Comparison of ENCODE assay signal across 1 cellular context in genomic region chr6:130202782-130203181, GRCh38.
TF ChIP-seq lines count a peak whose summit lies in the region.

No MANE protein-coding gene starts in this region.

TF ChIP-seq in K562, 482 proteins besides CTCF, POLR2A, EP300 and RAD21 (continued from another document and continues in another):
- no peak for TF ChIP-seq PATZ1 (CRISPR knock-in tag; IDR thresholded peaks at IDR 0.05; ENCODE audit: borderline replicate concordance)
- TF ChIP-seq U2AF2 (optimal IDR thresholded peaks at IDR 0.05; ENCODE audit: low read depth, low read length) = no peak
- no peak for TF ChIP-seq LARP7 (IDR thresholded peaks at IDR 0.05)
- peak; percentile 52 for TF ChIP-seq ZFX (CRISPR knock-in tag; IDR thresholded peaks at IDR 0.05)
- no peak for TF ChIP-seq SMAD4 (CRISPR knock-in tag; conservative IDR thresholded peaks at IDR 0.05)
- no peak for TF ChIP-seq SNIP1 (IDR thresholded peaks at IDR 0.05; ENCODE audit: low read depth)
- no peak for TF ChIP-seq IRF1 (CRISPR knock-in tag; IDR thresholded peaks at IDR 0.05; ENCODE audit: borderline replicate concordance)
- no peak for TF ChIP-seq TRIM24 (IDR thresholded peaks at IDR 0.05)
- no peak for TF ChIP-seq NFRKB (IDR thresholded peaks at IDR 0.05; ENCODE audit: low read depth)
- TF ChIP-seq FOXA3 (CRISPR knock-in tag; conservative IDR thresholded peaks at IDR 0.05 in 1 of 2, IDR thresholded peaks at IDR 0.05 in 1 of 2) = no peak
- TF ChIP-seq RBM17 (IDR thresholded peaks at IDR 0.05; ENCODE audit: borderline replicate concordance, low read depth, low read length) = no peak
- no peak for TF ChIP-seq ZNF764 (CRISPR knock-in tag; IDR thresholded peaks at IDR 0.05; ENCODE audit: low read depth)
- TF ChIP-seq TCF3 (CRISPR knock-in tag; IDR thresholded peaks at IDR 0.05) = peak; percentile 74
- peak; percentile 46; the same call in 1 of the 2 replicates for TF ChIP-seq SOX6 (IDR thresholded peaks at IDR 0.05)
- TF ChIP-seq, protein P1, sequence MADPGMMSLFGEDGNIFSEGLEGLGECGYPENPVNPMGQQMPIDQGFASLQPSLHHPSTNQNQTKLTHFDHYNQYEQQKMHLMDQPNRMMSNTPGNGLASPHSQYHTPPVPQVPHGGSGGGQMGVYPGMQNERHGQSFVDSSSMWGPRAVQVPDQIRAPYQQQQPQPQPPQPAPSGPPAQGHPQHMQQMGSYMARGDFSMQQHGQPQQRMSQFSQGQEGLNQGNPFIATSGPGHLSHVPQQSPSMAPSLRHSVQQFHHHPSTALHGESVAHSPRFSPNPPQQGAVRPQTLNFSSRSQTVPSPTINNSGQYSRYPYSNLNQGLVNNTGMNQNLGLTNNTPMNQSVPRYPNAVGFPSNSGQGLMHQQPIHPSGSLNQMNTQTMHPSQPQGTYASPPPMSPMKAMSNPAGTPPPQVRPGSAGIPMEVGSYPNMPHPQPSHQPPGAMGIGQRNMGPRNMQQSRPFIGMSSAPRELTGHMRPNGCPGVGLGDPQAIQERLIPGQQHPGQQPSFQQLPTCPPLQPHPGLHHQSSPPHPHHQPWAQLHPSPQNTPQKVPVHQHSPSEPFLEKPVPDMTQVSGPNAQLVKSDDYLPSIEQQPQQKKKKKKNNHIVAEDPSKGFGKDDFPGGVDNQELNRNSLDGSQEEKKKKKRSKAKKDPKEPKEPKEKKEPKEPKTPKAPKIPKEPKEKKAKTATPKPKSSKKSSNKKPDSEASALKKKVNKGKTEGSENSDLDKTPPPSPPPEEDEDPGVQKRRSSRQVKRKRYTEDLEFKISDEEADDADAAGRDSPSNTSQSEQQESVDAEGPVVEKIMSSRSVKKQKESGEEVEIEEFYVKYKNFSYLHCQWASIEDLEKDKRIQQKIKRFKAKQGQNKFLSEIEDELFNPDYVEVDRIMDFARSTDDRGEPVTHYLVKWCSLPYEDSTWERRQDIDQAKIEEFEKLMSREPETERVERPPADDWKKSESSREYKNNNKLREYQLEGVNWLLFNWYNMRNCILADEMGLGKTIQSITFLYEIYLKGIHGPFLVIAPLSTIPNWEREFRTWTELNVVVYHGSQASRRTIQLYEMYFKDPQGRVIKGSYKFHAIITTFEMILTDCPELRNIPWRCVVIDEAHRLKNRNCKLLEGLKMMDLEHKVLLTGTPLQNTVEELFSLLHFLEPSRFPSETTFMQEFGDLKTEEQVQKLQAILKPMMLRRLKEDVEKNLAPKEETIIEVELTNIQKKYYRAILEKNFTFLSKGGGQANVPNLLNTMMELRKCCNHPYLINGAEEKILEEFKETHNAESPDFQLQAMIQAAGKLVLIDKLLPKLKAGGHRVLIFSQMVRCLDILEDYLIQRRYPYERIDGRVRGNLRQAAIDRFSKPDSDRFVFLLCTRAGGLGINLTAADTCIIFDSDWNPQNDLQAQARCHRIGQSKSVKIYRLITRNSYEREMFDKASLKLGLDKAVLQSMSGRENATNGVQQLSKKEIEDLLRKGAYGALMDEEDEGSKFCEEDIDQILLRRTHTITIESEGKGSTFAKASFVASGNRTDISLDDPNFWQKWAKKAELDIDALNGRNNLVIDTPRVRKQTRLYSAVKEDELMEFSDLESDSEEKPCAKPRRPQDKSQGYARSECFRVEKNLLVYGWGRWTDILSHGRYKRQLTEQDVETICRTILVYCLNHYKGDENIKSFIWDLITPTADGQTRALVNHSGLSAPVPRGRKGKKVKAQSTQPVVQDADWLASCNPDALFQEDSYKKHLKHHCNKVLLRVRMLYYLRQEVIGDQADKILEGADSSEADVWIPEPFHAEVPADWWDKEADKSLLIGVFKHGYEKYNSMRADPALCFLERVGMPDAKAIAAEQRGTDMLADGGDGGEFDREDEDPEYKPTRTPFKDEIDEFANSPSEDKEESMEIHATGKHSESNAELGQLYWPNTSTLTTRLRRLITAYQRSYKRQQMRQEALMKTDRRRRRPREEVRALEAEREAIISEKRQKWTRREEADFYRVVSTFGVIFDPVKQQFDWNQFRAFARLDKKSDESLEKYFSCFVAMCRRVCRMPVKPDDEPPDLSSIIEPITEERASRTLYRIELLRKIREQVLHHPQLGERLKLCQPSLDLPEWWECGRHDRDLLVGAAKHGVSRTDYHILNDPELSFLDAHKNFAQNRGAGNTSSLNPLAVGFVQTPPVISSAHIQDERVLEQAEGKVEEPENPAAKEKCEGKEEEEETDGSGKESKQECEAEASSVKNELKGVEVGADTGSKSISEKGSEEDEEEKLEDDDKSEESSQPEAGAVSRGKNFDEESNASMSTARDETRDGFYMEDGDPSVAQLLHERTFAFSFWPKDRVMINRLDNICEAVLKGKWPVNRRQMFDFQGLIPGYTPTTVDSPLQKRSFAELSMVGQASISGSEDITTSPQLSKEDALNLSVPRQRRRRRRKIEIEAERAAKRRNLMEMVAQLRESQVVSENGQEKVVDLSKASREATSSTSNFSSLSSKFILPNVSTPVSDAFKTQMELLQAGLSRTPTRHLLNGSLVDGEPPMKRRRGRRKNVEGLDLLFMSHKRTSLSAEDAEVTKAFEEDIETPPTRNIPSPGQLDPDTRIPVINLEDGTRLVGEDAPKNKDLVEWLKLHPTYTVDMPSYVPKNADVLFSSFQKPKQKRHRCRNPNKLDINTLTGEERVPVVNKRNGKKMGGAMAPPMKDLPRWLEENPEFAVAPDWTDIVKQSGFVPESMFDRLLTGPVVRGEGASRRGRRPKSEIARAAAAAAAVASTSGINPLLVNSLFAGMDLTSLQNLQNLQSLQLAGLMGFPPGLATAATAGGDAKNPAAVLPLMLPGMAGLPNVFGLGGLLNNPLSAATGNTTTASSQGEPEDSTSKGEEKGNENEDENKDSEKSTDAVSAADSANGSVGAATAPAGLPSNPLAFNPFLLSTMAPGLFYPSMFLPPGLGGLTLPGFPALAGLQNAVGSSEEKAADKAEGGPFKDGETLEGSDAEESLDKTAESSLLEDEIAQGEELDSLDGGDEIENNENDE (IDR thresholded peaks at IDR 0.05; ENCODE audit: low read depth, low read length) = no peak
- TF ChIP-seq TAL1 (IDR thresholded peaks at IDR 0.05) = peak; percentile 57
- TF ChIP-seq, protein P2, sequence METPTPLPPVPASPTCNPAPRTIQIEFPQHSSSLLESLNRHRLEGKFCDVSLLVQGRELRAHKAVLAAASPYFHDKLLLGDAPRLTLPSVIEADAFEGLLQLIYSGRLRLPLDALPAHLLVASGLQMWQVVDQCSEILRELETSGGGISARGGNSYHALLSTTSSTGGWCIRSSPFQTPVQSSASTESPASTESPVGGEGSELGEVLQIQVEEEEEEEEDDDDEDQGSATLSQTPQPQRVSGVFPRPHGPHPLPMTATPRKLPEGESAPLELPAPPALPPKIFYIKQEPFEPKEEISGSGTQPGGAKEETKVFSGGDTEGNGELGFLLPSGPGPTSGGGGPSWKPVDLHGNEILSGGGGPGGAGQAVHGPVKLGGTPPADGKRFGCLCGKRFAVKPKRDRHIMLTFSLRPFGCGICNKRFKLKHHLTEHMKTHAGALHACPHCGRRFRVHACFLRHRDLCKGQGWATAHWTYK (CRISPR knock-in tag; IDR thresholded peaks at IDR 0.05) = no peak
- TF ChIP-seq DPF2 (IDR thresholded peaks at IDR 0.05) = peak; percentile 73
- no peak for TF ChIP-seq TAF1 (IDR thresholded peaks at IDR 0.05; ENCODE audit: control insufficient read depth, extremely low read depth, insufficient read depth, low read length, severe bottlenecking)
- TF ChIP-seq RBM25 (IDR thresholded peaks at IDR 0.05; ENCODE audit: low read depth, low read length, severe bottlenecking) = no peak
- TF ChIP-seq STAT5A (IDR thresholded peaks at IDR 0.05; ENCODE audit: borderline replicate concordance, low read length) = 0 out of 2 replicates have a peak, but pooled peaks have one; percentile 18
- TF ChIP-seq RCOR1 (IDR thresholded peaks at IDR 0.05; ENCODE audit: borderline replicate concordance in 1 of 2, low read depth in 2 of 2, low read length in 2 of 2) = no peak
- TF ChIP-seq ETV5 (CRISPR knock-in tag; IDR thresholded peaks at IDR 0.05; ENCODE audit: low read depth) = no peak
- TF ChIP-seq, protein P3, sequence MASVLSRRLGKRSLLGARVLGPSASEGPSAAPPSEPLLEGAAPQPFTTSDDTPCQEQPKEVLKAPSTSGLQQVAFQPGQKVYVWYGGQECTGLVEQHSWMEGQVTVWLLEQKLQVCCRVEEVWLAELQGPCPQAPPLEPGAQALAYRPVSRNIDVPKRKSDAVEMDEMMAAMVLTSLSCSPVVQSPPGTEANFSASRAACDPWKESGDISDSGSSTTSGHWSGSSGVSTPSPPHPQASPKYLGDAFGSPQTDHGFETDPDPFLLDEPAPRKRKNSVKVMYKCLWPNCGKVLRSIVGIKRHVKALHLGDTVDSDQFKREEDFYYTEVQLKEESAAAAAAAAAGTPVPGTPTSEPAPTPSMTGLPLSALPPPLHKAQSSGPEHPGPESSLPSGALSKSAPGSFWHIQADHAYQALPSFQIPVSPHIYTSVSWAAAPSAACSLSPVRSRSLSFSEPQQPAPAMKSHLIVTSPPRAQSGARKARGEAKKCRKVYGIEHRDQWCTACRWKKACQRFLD (CRISPR knock-in tag; IDR thresholded peaks at IDR 0.05) = no peak
- TF ChIP-seq CREB5 (CRISPR knock-in tag; IDR thresholded peaks at IDR 0.05) = no peak
- TF ChIP-seq ZBTB12 (CRISPR knock-in tag; IDR thresholded peaks at IDR 0.05) = no peak
- TF ChIP-seq TEAD4 (IDR thresholded peaks at IDR 0.05; ENCODE audit: low read length) = peak; percentile 80
- no peak for TF ChIP-seq TEAD4 (CRISPR knock-in tag; IDR thresholded peaks at IDR 0.05; ENCODE audit: borderline replicate concordance)
- peak; percentile 49; the same call in 1 of the 2 replicates for TF ChIP-seq NFE2 (IDR thresholded peaks at IDR 0.05; ENCODE audit: low read depth)
- TF ChIP-seq, protein P4, sequence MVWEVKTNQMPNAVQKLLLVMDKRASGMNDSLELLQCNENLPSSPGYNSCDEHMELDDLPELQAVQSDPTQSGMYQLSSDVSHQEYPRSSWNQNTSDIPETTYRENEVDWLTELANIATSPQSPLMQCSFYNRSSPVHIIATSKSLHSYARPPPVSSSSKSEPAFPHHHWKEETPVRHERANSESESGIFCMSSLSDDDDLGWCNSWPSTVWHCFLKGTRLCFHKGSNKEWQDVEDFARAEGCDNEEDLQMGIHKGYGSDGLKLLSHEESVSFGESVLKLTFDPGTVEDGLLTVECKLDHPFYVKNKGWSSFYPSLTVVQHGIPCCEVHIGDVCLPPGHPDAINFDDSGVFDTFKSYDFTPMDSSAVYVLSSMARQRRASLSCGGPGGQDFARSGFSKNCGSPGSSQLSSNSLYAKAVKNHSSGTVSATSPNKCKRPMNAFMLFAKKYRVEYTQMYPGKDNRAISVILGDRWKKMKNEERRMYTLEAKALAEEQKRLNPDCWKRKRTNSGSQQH (CRISPR knock-in tag; IDR thresholded peaks at IDR 0.05) = no peak
- TF ChIP-seq PHF20 (IDR thresholded peaks at IDR 0.05; ENCODE audit: partially characterized antibody) = no peak
- no peak for TF ChIP-seq ZNF766 (CRISPR knock-in tag; conservative IDR thresholded peaks at IDR 0.05)
- peak; percentile 48 for TF ChIP-seq CBFA2T2 (conservative IDR thresholded peaks at IDR 0.05)
- TF ChIP-seq SMARCE1 (IDR thresholded peaks at IDR 0.05) = peak; percentile 72; the same call in 1 of the 2 replicates
- TF ChIP-seq SUPT5H (IDR thresholded peaks at IDR 0.05) = no peak
- no peak for TF ChIP-seq MAFK (IDR thresholded peaks at IDR 0.05; ENCODE audit: low read length)
- no peak for TF ChIP-seq HCFC1 (IDR thresholded peaks at IDR 0.05; ENCODE audit: low read depth, low read length)
- TF ChIP-seq JUND (IDR thresholded peaks at IDR 0.05; ENCODE audit: borderline replicate concordance, low read depth, low read length) = peak; percentile 22; the same call in 1 of the 2 replicates
- no peak; the same call in 2 of the 3 replicates for TF ChIP-seq JUND (tag; IDR thresholded peaks at IDR 0.05; ENCODE audit: borderline replicate concordance, low read depth, low read length)
- TF ChIP-seq ZNF184 (CRISPR knock-in tag; IDR thresholded peaks at IDR 0.05) = no peak
- no peak for TF ChIP-seq NONO (IDR thresholded peaks at IDR 0.05; ENCODE audit: low read depth in 2 of 2, low read length in 1 of 2)
- no peak for TF ChIP-seq HNRNPUL1 (IDR thresholded peaks at IDR 0.05; ENCODE audit: low read length)
- peak; percentile 67 for TF ChIP-seq EGR1 (conservative IDR thresholded peaks at IDR 0.05)
- TF ChIP-seq YBX1 (IDR thresholded peaks at IDR 0.05) = no peak
- no peak for TF ChIP-seq TRIM28 (IDR thresholded peaks at IDR 0.05)
- TF ChIP-seq ARID1B (IDR thresholded peaks at IDR 0.05) = peak; percentile 75
- peak; percentile 66 for TF ChIP-seq SMARCA4 (IDR thresholded peaks at IDR 0.05)
- no peak for TF ChIP-seq KDM4B (IDR thresholded peaks at IDR 0.05; ENCODE audit: borderline replicate concordance in 2 of 2, low read depth in 1 of 2)
